8 cellular contexts compared by ENCODE assay signal in the genomic region with DNA sequence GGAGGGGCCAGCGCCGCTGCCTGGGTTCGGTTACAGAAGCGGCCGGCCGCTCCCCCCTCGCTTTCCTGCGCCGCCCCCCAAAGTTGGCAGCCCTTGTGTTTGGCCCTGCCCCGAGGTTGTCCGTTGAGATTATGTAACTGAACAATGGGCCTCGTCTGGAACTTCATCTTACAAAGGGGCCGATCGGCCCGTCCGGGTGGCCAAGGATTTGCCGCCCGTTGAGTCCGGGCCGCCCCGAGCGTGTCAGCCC. TPM values are rescaled to one million over a fixed set of nuclear protein-coding genes. Genes with fewer than 3 reads are reported as not detected.
DNase-seq lines count a peak whose midpoint lies in the region; ATAC-seq and TF ChIP-seq lines count a peak whose summit lies in the region.

No MANE protein-coding gene starts in this region.

- ATAC-seq in mucosa of descending colon = no peak
- no peak for ATAC-seq in HG02798 (IDR thresholded peaks at IDR 0.05; ENCODE audit: poor library complexity, unreplicated experiment)

- H3K36me3 Mint-ChIP-seq in Calu3 (ENCODE audit: insufficient read depth, unreplicated experiment) = peaks cover 81% of the 10 kb centered on the region

- peak overlapping the region; percentile 89 for H3K9ac ChIP-seq in OCI-LY3 (ENCODE audit: low read length)
- H3K9ac ChIP-seq in colonic mucosa (ENCODE audit: low read depth in 2 of 2, low read length in 2 of 2) = peak overlapping the region; percentile 83 to 97

- CTCF ChIA-PET in Calu3 (lab: Charles Lee) = no interaction called here

- H3K79me2 ChIP-seq in OCI-LY3 (ENCODE audit: low read length) = peaks cover 66% of the 10 kb centered on the region

- no peaks in the 10 kb centered on the region for H3K27me3 Mint-ChIP-seq in Calu3 (ENCODE audit: unreplicated experiment)

- H3K27me3 ChIP-seq in OCI-LY3 (ENCODE audit: low read depth, low read length) (no peaks in the 10 kb centered on the region), colonic mucosa (no peaks in the 10 kb centered on the region)

- H4K20me1 ChIP-seq in OCI-LY3 (ENCODE audit: insufficient read depth, low read length) = peaks cover 35% of the 10 kb centered on the region

- no peaks in the 10 kb centered on the region for H3K9me3 ChIP-seq in OCI-LY3 (ENCODE audit: insufficient read depth, low read length)
- H3K9me3 ChIP-seq in colonic mucosa = no peaks in the 10 kb centered on the region
- no peaks in the 10 kb centered on the region for H3K9me3 ChIP-seq in mucosa of descending colon

- DNase-seq in Calu3 = no peak
- no peak for DNase-seq in colonic mucosa
- peak in 2 of 3 donors; percentile 57 to 65 for DNase-seq in mucosa of descending colon
- no peak for DNase-seq in NCI-H1694 treated with DMSO at 0.1 percent for 48 hours (lab: John Stamatoyannopoulos, UW)
- no peak for DNase-seq in germinal center (ENCODE audit: low spot score)
- DNase-seq in cerebellar nuclear complex (lab: John Stamatoyannopoulos, UW) = no peak

- BruUV-seq in Calu3 (replicated peaks; lab: Mats Ljungman, UMichigan) = no TSS peak

- intact Hi-C loops in Calu3 (cut with micrococcal nuclease; ENCODE audit: unreplicated experiment) (no loop called here), colonic mucosa (cut with DNase I) (loop anchor here (10.0 kb wide), 1 partner anchor 50 kb away; no protein-coding TSS in a partner anchor), mucosa of descending colon (cut with DNase I, micrococcal nuclease) (loop anchor here in 1 of 2 donors (10.0 kb wide), 1 partner anchor 50 kb away; no protein-coding TSS in a partner anchor)

- peak overlapping the region; percentile 87 for H3K4me3 Mint-ChIP-seq in Calu3 (ENCODE audit: low read depth, unreplicated experiment)

- H3K9me3 Mint-ChIP-seq in Calu3 (ENCODE audit: low read depth, unreplicated experiment) = no peaks in the 10 kb centered on the region

- H3K4me3 ChIP-seq in OCI-LY3 (ENCODE audit: low read length) = peak overlapping the region; percentile 95
- peak overlapping the region; percentile 72 for H3K4me3 ChIP-seq in colonic mucosa
- H3K4me3 ChIP-seq in mucosa of descending colon = peak overlapping the region; percentile 77

- peak overlapping the region; percentile 95 for H3K27ac Mint-ChIP-seq in Calu3 (ENCODE audit: unreplicated experiment)

- H3K36me3 ChIP-seq in OCI-LY3 (replicated peaks; ENCODE audit: low read depth, low read length) (peaks cover 48% of the 10 kb centered on the region), colonic mucosa (no peaks in the 10 kb centered on the region), mucosa of descending colon (ENCODE audit: low read depth) (peaks cover 3% of the 10 kb centered on the region)

- peak overlapping the region; percentile 91 for H3K4me2 ChIP-seq in OCI-LY3 (ENCODE audit: low read length)

- peaks cover 50% of the 10 kb centered on the region for H3K4me1 ChIP-seq in OCI-LY3 (ENCODE audit: low read length)
- H3K4me1 ChIP-seq in colonic mucosa = peaks cover 4% of the 10 kb centered on the region
- peaks cover 20% of the 10 kb centered on the region for H3K4me1 ChIP-seq in mucosa of descending colon (ENCODE audit: low read depth)

- H2AFZ ChIP-seq in OCI-LY3 (ENCODE audit: low read depth, low read length) = no peak overlapping the region

- no peak for TF ChIP-seq CTCF in Calu3 (IDR thresholded peaks at IDR 0.05; ENCODE audit: unreplicated experiment)
- TF ChIP-seq CTCF in OCI-LY3 (IDR thresholded peaks at IDR 0.05; ENCODE audit: low read depth, low read length) = no peak
- no peak for TF ChIP-seq CTCF in colonic mucosa (IDR thresholded peaks at IDR 0.05)
- no peak for TF ChIP-seq CTCF in mucosa of descending colon (IDR thresholded peaks at IDR 0.05)

- peaks cover 55% of the 10 kb centered on the region for H3K4me1 Mint-ChIP-seq in Calu3 (ENCODE audit: low read depth, unreplicated experiment)

- H3K27ac ChIP-seq in OCI-LY3 (ENCODE audit: low read length) (peak overlapping the region; percentile 77), colonic mucosa (peak overlapping the region; percentile 94)

RNA-seq across cellular contexts. Expression of gene WEE1, which starts 1.0 kb away (rescaled TPM):
- total RNA-seq in Calu3 (2022) (50.7 and 53.6 TPM in 2 replicates), colonic mucosa (10 to 100 TPM; 27.8 to 37.9 TPM), mucosa of descending colon (10 to 100 TPM; 17.5 to 33.6 (median 18.0) TPM)

Comparison
In these comparisons a context has a peak if more than half of its experiments do, and no peak if none do; other contexts are left out.
1. DNase-seq: peak in mucosa of descending colon (2 of 3); none in Calu3 (single experiment), colonic mucosa (single experiment), NCI-H1694 treated with DMSO at 0.1 percent for 48 hours (single experiment), germinal center (single experiment) and cerebellar nuclear complex (0 of 2).
2. Peak in every context shown above with its lines, with median percentiles within 50 percentile points of each other: H3K4me3 ChIP-seq.